In the genomic region with DNA sequence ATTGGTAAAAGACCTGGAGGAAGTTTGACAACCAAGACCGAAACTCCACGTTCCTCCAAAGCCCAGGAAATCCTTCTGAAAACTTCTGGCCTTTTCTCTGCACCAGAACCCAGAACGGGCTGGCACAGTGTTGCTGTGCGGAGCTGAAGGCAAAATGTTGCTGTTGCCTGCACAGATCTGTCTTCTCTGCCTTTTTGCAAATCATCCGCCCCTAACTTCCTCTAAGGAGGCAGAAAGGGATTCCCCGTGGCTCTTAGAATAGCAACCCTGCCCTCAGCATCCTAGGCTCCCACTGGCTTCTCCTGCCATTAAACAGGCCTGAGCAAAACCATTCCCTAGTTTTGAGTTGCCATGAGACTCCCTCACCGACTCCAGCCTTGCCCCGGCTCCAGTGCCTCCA, we compare ENCODE assay signal across 1 cellular context.
TF ChIP-seq lines count a peak whose summit lies in the region.

No MANE protein-coding gene starts in this region.

TF ChIP-seq in WTC11, 78 proteins besides CTCF, POLR2A, EP300 and RAD21 (continued from another document):
- TF ChIP-seq, protein P1, sequence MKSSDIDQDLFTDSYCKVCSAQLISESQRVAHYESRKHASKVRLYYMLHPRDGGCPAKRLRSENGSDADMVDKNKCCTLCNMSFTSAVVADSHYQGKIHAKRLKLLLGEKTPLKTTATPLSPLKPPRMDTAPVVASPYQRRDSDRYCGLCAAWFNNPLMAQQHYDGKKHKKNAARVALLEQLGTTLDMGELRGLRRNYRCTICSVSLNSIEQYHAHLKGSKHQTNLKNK (CRISPR knock-in tag; IDR thresholded peaks at IDR 0.05) = no peak
- TF ChIP-seq TCF7 (CRISPR knock-in tag; IDR thresholded peaks at IDR 0.05; ENCODE audit: low read depth) = no peak
- no peak for TF ChIP-seq ZNF396 (CRISPR knock-in tag; IDR thresholded peaks at IDR 0.05; ENCODE audit: borderline replicate concordance)
- TF ChIP-seq, protein P2, sequence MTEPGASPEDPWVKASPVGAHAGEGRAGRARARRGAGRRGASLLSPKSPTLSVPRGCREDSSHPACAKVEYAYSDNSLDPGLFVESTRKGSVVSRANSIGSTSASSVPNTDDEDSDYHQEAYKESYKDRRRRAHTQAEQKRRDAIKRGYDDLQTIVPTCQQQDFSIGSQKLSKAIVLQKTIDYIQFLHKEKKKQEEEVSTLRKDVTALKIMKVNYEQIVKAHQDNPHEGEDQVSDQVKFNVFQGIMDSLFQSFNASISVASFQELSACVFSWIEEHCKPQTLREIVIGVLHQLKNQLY (CRISPR knock-in tag; IDR thresholded peaks at IDR 0.05) = no peak
- TF ChIP-seq, protein P3, sequence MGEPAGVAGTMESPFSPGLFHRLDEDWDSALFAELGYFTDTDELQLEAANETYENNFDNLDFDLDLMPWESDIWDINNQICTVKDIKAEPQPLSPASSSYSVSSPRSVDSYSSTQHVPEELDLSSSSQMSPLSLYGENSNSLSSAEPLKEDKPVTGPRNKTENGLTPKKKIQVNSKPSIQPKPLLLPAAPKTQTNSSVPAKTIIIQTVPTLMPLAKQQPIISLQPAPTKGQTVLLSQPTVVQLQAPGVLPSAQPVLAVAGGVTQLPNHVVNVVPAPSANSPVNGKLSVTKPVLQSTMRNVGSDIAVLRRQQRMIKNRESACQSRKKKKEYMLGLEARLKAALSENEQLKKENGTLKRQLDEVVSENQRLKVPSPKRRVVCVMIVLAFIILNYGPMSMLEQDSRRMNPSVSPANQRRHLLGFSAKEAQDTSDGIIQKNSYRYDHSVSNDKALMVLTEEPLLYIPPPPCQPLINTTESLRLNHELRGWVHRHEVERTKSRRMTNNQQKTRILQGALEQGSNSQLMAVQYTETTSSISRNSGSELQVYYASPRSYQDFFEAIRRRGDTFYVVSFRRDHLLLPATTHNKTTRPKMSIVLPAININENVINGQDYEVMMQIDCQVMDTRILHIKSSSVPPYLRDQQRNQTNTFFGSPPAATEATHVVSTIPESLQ (CRISPR knock-in tag; IDR thresholded peaks at IDR 0.05) = no peak
